ENCODE assay signal across 9 cellular contexts in the genomic region with DNA sequence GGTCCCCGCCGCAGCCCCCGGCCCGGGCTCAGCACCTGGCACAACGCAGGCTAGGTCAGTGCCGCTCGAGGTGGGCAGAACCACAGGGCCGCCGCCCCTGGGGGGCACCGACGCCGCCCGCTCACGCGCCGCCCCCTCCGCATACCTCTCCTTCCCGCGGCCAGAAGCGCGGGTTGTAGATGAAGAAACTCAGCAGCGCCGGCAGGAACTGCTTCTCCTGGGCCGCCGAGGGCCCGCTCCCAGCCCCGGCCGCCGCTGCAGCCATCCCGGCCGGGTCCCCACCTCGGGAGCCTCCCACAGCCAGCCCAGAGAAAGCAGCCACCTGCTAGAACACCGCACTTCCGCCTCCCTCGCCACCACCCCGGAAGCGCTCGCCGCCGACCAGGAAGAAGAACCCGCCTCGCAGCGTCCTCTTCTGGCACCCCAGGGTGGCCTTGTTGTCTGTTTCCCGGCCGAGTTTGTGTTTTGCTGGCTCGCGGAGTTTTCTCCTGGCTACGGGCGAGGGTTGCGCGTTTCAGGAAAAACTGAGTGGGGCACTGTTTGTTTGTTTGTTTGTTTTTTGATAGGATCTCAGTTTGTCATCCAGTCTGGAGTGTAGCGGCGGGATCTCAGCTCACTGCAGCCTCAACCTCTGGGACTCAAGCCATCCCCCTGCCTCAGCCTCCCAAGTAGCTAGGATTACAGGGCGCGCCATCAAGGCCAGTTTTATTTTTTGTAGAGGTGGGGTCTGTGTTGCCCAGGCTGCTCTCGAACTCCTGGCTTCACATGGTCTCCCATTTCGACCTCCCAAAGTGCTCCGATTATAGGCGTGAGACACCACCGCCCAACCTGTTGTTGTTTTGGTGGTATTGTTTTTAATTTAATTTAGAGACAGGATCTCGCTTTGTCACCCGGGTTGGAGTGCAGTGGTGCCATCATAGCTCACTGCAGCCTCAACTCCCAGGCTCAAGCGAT. TPM values are rescaled to one million over a fixed set of nuclear protein-coding genes. Genes with fewer than 3 reads are reported as not detected.
DNase-seq lines count a peak whose midpoint lies in the region; ATAC-seq, FAIRE-seq and TF ChIP-seq lines count a peak whose summit lies in the region.
"Had no signal": no experiment of that assay in that cellular context is flagged by ENCODE, and none has a peak within 500 bp of the region (broad histone marks: within the 10 kb centered on the region; RNA-seq: fewer than 3 reads in every experiment).

No MANE protein-coding gene starts in this region.

- H3K4me1 Mint-ChIP-seq in CD14-positive monocyte, result peaks cover 22% of the 10 kb centered on the region
- peaks cover 26% of the 10 kb centered on the region for H3K4me1 Mint-ChIP-seq in activated CD4-positive, alpha-beta memory T cell treated with anti-CD3 and anti-CD28 coated beads for 36 hours (ENCODE audit: low read depth)

- peak overlapping the region; percentile 53 to 91 (median 80) for H3K27ac Mint-ChIP-seq in CD14-positive monocyte
- H3K27ac Mint-ChIP-seq in activated CD4-positive, alpha-beta memory T cell treated with anti-CD3 and anti-CD28 coated beads for 36 hours, result peak overlapping the region; percentile 94

- DNase-seq in CD14-positive monocyte (ENCODE audit: low spot score), result peak; percentile 72
- DNase-seq in GM19239 (ENCODE audit: insufficient read length, low spot score), result peak; percentile 90
- peak; percentile 72 to 92 for DNase-seq in NCI-H526 (lab: John Stamatoyannopoulos, UW)
- peak; percentile 91 for DNase-seq in activated CD4-positive, alpha-beta memory T cell treated with anti-CD3 and anti-CD28 coated beads for 36 hours
- peak; percentile 86 for DNase-seq in lung (ENCODE audit: low spot score)
- peak; percentile 63 to 69 (median 69) for DNase-seq in stimulated activated CD4-positive, alpha-beta T cell treated with anti-CD3 and anti-CD28 coated beads, TNF-alpha, amount 100 ng/mL, for 4 hours (ENCODE audit: low read depth in 3 of 3)

- H3K27me3 ChIP-seq in duodenal mucosa (ENCODE audit: control insufficient read depth in 1 of 2, insufficient read depth in 2 of 2, low read length in 2 of 2) (no peaks in the 10 kb centered on the region), lung (ENCODE audit: control insufficient read depth, insufficient read depth) (no peaks in the 10 kb centered on the region)

- CTCF ChIA-PET in activated CD4-positive, alpha-beta memory T cell treated with anti-CD3 and anti-CD28 coated beads for 36 hours (lab: Charles Lee), result interaction anchor here (0.7 to 1.1 kb wide), 2 partner anchors 49 to 147 kb away, joined by 3 read pairs; no protein-coding TSS in a partner anchor

- H3K27ac ChIP-seq in duodenal mucosa (ENCODE audit: low read depth, low read length), result peak overlapping the region; percentile 32
- H3K27ac ChIP-seq in lung (ENCODE audit: low read depth in 1 of 2, low read length in 1 of 2), result peak overlapping the region; percentile 63 to 78

- POLR2A ChIA-PET in activated CD4-positive, alpha-beta memory T cell treated with anti-CD3 and anti-CD28 coated beads for 36 hours (lab: Charles Lee), result no interaction called here

- ATAC-seq in HG03439 (IDR thresholded peaks at IDR 0.05; ENCODE audit: unreplicated experiment), result peak; percentile 96
- ATAC-seq in lung (ENCODE audit: insufficient read depth, low FRiP score), result peak; percentile 95

- peaks cover 0 to 9% of the 10 kb centered on the region in 2 donors for H3K36me3 ChIP-seq in duodenal mucosa (ENCODE audit: control insufficient read depth in 1 of 2, insufficient read depth in 2 of 2, low read length in 2 of 2)
- peaks cover 0 to 3% of the 10 kb centered on the region in 2 donors for H3K36me3 ChIP-seq in lung (ENCODE audit: control insufficient read depth in 2 of 2, insufficient read depth in 2 of 2, low read length in 2 of 2)

- intact Hi-C loops in CD14-positive monocyte (cut with micrococcal nuclease), result no loop called here
- intact Hi-C loops in activated CD4-positive, alpha-beta memory T cell treated with anti-CD3 and anti-CD28 coated beads for 36 hours (cut with micrococcal nuclease), result loop anchor here (1.0 to 2.0 kb wide), 3 partner anchors 100 to 855 kb away; partner anchors contain the start of genes ASNS, LMTK2 and SDHAF3

- H3K9me3 ChIP-seq in duodenal mucosa (ENCODE audit: control insufficient read depth in 1 of 2, low read length in 2 of 2), result no peaks in the 10 kb centered on the region
- no peaks in the 10 kb centered on the region for H3K9me3 ChIP-seq in lung (ENCODE audit: control insufficient read depth in 2 of 2, insufficient read depth in 1 of 2, low read length in 1 of 2)

- H3K27me3 Mint-ChIP-seq in CD14-positive monocyte (ENCODE audit: low read depth in 3 of 3), result peaks cover 3 to 5% (median 4%) of the 10 kb centered on the region in 3 donors
- no peaks in the 10 kb centered on the region for H3K27me3 Mint-ChIP-seq in activated CD4-positive, alpha-beta memory T cell treated with anti-CD3 and anti-CD28 coated beads for 36 hours

- H3K9me3 Mint-ChIP-seq in CD14-positive monocyte, result peaks cover 0 to 10% (median 6%) of the 10 kb centered on the region in 7 donors
- no peaks in the 10 kb centered on the region for H3K9me3 Mint-ChIP-seq in activated CD4-positive, alpha-beta memory T cell treated with anti-CD3 and anti-CD28 coated beads for 36 hours

- H3K4me1 ChIP-seq in duodenal mucosa (ENCODE audit: control insufficient read depth in 1 of 2, insufficient read depth in 2 of 2, low read length in 2 of 2) (peaks cover 0 to 9% of the 10 kb centered on the region in 2 donors), lung (ENCODE audit: control insufficient read depth in 2 of 2, insufficient read depth in 2 of 2, low read length in 2 of 2) (peaks cover 1 to 4% of the 10 kb centered on the region in 2 donors)

- TF ChIP-seq CTCF in CD14-positive monocyte (IDR thresholded peaks at IDR 0.05) (no peak), lung (IDR thresholded peaks at IDR 0.05; ENCODE audit: control extremely low read depth, extremely low read depth) (no peak)

- 13 to 15% methylated on average over 62 to 63 of the region's 63 CpGs for WGBS in lung, 2 donors

- H3K4me3 Mint-ChIP-seq in CD14-positive monocyte, result peak overlapping the region; percentile 90 to 98
- H3K4me3 Mint-ChIP-seq in activated CD4-positive, alpha-beta memory T cell treated with anti-CD3 and anti-CD28 coated beads for 36 hours, result peak overlapping the region; percentile 96

- H3K36me3 Mint-ChIP-seq in CD14-positive monocyte, result peaks cover 19% of the 10 kb centered on the region in 2 donors
- peaks cover 19% of the 10 kb centered on the region for H3K36me3 Mint-ChIP-seq in activated CD4-positive, alpha-beta memory T cell treated with anti-CD3 and anti-CD28 coated beads for 36 hours

- H3K4me3 ChIP-seq in duodenal mucosa (ENCODE audit: low read depth in 1 of 2, low read length in 2 of 2), result peak overlapping the region; percentile 90 to 94
- H3K4me3 ChIP-seq in lung, result peak overlapping the region; percentile 98

- peak; percentile 56 for FAIRE-seq in GM19239 (lab: Jason Lieb, UNC)

- H3K9ac ChIP-seq in duodenal mucosa (ENCODE audit: low read depth in 1 of 2, low read length in 2 of 2), result peak overlapping the region; percentile 59 to 76

RNA-seq across cellular contexts. Expression of gene OCM2, which starts 17.7 kb away (rescaled TPM):
- polyA plus RNA-seq in CD14-positive monocyte, result not detected
- not detected for total RNA-seq in activated CD4-positive, alpha-beta memory T cell treated with anti-CD3 and anti-CD28 coated beads for 36 hours
- total RNA-seq in lung, result not detected
- polyA plus RNA-seq in lung, result not detected
- total RNA-seq: pulmonary artery endothelial cell had no signal

Comparison
In these comparisons a context has a peak if more than half of its experiments do, and no peak if none do; other contexts are left out.
1. Peak in every context shown above with its lines: DNase-seq, ATAC-seq, H3K4me3 ChIP-seq and H3K27ac ChIP-seq.